4 cellular contexts compared by ENCODE assay signal in the genomic region with DNA sequence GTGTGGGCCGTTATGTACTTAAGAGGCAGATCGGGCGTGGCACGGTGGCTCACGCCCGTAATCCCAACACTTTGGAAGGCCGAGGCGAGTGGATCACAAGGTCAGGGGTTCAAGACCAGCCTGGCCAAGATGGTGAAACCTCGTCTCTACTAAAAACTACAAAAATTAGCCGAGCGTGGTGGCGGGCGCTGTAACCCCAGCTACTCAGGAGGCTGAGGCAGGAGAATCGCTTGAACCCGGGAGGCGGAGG. TPM values are rescaled to one million over a fixed set of nuclear protein-coding genes. Genes with fewer than 3 reads are reported as not detected.
A peak's percentile ranks its signal among the peaks of the same experiment; 100 is the strongest.
DNase-seq lines count a peak whose midpoint lies in the region; ATAC-seq and TF ChIP-seq lines count a peak whose summit lies in the region.
"Not testable (repeated sequence)": the region's sequence is repeated elsewhere in the genome, so short reads cannot be mapped to it uniquely, and the experiment has no call there.

No MANE protein-coding gene starts in this region.

- H3K4me3 ChIP-seq in Peyer's patch (peak overlapping the region; percentile 32 to 59 (median 53)), colonic mucosa (peak overlapping the region; percentile 47), vagina (peak overlapping the region; percentile 52 to 58)
- not testable (repeated sequence) for H3K4me3 ChIP-seq in mucosa of descending colon

- not testable (repeated sequence) for H3K36me3 ChIP-seq in Peyer's patch; colonic mucosa; mucosa of descending colon (ENCODE audit: low read depth); vagina

- H3K27me3 ChIP-seq in Peyer's patch, colonic mucosa, vagina: not testable (repeated sequence)

- H3K27ac ChIP-seq in Peyer's patch (peak overlapping the region; percentile 67 to 89 (median 86)), colonic mucosa (peak overlapping the region; percentile 93), vagina (peak overlapping the region; percentile 85)

- peak overlapping the region; percentile 88 for H3K9ac ChIP-seq in colonic mucosa (ENCODE audit: low read depth in 2 of 2, low read length in 2 of 2)

- TF ChIP-seq CTCF in Peyer's patch (IDR thresholded peaks at IDR 0.05); colonic mucosa (IDR thresholded peaks at IDR 0.05); mucosa of descending colon (IDR thresholded peaks at IDR 0.05); vagina (IDR thresholded peaks at IDR 0.05): not testable (repeated sequence)

- ATAC-seq in mucosa of descending colon: peak; percentile 37

- not testable (repeated sequence) for DNase-seq in Peyer's patch; colonic mucosa; mucosa of descending colon; vagina (ENCODE audit: extremely low spot score in 2 of 2)

- H3K4me1 ChIP-seq in Peyer's patch: peaks cover 6 to 28% (median 18%) of the 10 kb centered on the region in 4 donors
- H3K4me1 ChIP-seq in colonic mucosa: peaks cover 15% of the 10 kb centered on the region
- H3K4me1 ChIP-seq in mucosa of descending colon (ENCODE audit: low read depth): peaks cover 15% of the 10 kb centered on the region
- peaks cover 39% of the 10 kb centered on the region for H3K4me1 ChIP-seq in vagina

- not testable (repeated sequence) for H3K9me3 ChIP-seq in Peyer's patch, colonic mucosa, mucosa of descending colon, vagina

- intact Hi-C loops in colonic mucosa (cut with DNase I); mucosa of descending colon (cut with DNase I, micrococcal nuclease): not testable (repeated sequence)
- intact Hi-C loops in vagina (cut with DNase I): loop anchor here (1.0 kb wide), 1 partner anchor 33 kb away; no protein-coding TSS in a partner anchor

- TF ChIP-seq POLR2A in Peyer's patch (IDR thresholded peaks at IDR 0.05); vagina (IDR thresholded peaks at IDR 0.05): not testable (repeated sequence)

RNA-seq across cellular contexts. Expression of a gene that starts 13.8 kb away (rescaled TPM):
- 10 to 100 TPM; 15.9 to 58.6 (median 46.5) TPM for total RNA-seq in Peyer's patch
- 10 to 100 TPM; 12.2 to 16.0 TPM for total RNA-seq in colonic mucosa
- total RNA-seq in mucosa of descending colon: 10 to 100 TPM; 22.4 to 35.9 (median 33.9) TPM
- 27.3 TPM for total RNA-seq in vagina

RNA-seq across cellular contexts. Expression of a gene that starts 14.6 kb away (rescaled TPM):
- total RNA-seq in Peyer's patch: 10 to 100 TPM; 33.2 to 45.2 (median 36.5) TPM
- 10 to 100 TPM; 37.5 to 55.8 TPM for total RNA-seq in colonic mucosa
- 10 to 100 TPM; 26.1 to 41.1 (median 35.6) TPM for total RNA-seq in mucosa of descending colon
- 29.5 TPM for total RNA-seq in vagina

RNA-seq across cellular contexts. Expression of a gene that starts 20.3 kb away (rescaled TPM):
- not detected for total RNA-seq in Peyer's patch
- under 1 TPM; 0.10 to 0.19 TPM for total RNA-seq in colonic mucosa
- total RNA-seq in mucosa of descending colon: under 1 TPM; 0.26 to 0.76 (median 0.39) TPM
- 2.7 TPM for total RNA-seq in vagina

RNA-seq across cellular contexts. Expression of a gene that starts 20.8 kb away (rescaled TPM):
- 100 to 1,000 TPM; 111 to 137 (median 117) TPM for total RNA-seq in Peyer's patch
- 100 to 1,000 TPM; 140 to 172 TPM for total RNA-seq in colonic mucosa
- total RNA-seq in mucosa of descending colon: 100 to 1,000 TPM; 162 to 190 (median 176) TPM
- 117 TPM for total RNA-seq in vagina

RNA-seq across cellular contexts. Expression of a gene that starts 53.6 kb away (rescaled TPM):
- 10 to 100 TPM; 33.5 to 89.2 (median 65.0) TPM for total RNA-seq in Peyer's patch
- 100 to 1,000 TPM; 149 to 182 TPM for total RNA-seq in colonic mucosa
- total RNA-seq in mucosa of descending colon: 100 to 1,000 TPM in 1 of 3 donors, 10 to 100 TPM in 2; 76.3 to 106 (median 78.4) TPM
- total RNA-seq in vagina: 114 TPM
